Comparison of ENCODE assay signal across 18 cellular contexts in genomic region chr21:45303111-45303615, GRCh38. TPM values are rescaled to one million over a fixed set of nuclear protein-coding genes. Genes with fewer than 3 reads are reported as not detected.
DNase-seq lines count a peak whose midpoint lies in the region; ATAC-seq and TF ChIP-seq lines count a peak whose summit lies in the region.
"Had no signal": no experiment of that assay in that cellular context is flagged by ENCODE, and none has a peak within 500 bp of the region (broad histone marks: within the 10 kb centered on the region; RNA-seq: fewer than 3 reads in every experiment).

No MANE protein-coding gene starts in this region.

- no peak overlapping the region for H3K4me3 Mint-ChIP-seq in CD14-positive monocyte
- H3K4me3 Mint-ChIP-seq: activated T-cell treated with anti-CD3 and anti-CD28 coated beads, Interleukin-2, amount 50 U/mL, for 24 hours; central memory CD8-positive, alpha-beta T cell had no signal

- H3K4me3 ChIP-seq in heart left ventricle (no peak overlapping the region), left ventricle myocardium inferior (no peak overlapping the region)
- H3K4me3 ChIP-seq: skin epidermis had no signal

- no peak overlapping the region for H3K27ac Mint-ChIP-seq in CD14-positive monocyte
- H3K27ac Mint-ChIP-seq: activated T-cell treated with anti-CD3 and anti-CD28 coated beads, Interleukin-2, amount 50 U/mL, for 24 hours had no signal

- WGBS in heart left ventricle, 4 donors: 85 to 92% (median 87%) methylated on average over 18 to 21 of the region's 21 CpGs

- H3K4me1 ChIP-seq in heart left ventricle (peaks cover 15 to 71% (median 47%) of the 10 kb centered on the region in 12 donors), left ventricle myocardium inferior (peaks cover 76% of the 10 kb centered on the region)

- no peaks in the 10 kb centered on the region for H3K27me3 ChIP-seq in heart left ventricle
- no peaks in the 10 kb centered on the region for H3K27me3 ChIP-seq in left ventricle myocardium inferior (ENCODE audit: low read depth)

- peak in 3 of 5 donors; percentile 34 to 61 (median 56) for DNase-seq in heart left ventricle
- DNase-seq in Right ventricle myocardium inferior (ENCODE audit: missing footprints): no peak
- peak; percentile 19 for DNase-seq in left ventricle myocardium inferior
- DNase-seq in posterior vena cava (ENCODE audit: low spot score): peak; percentile 79
- DNase-seq in hippocampal formation (lab: John Stamatoyannopoulos, UW): no peak
- DNase-seq in GF-D8 (lab: John Stamatoyannopoulos, UW): no peak
- no peak for DNase-seq in CD14-positive monocyte (ENCODE audit: low spot score)
- DNase-seq: activated CD4-positive, alpha-beta T cell treated with anti-CD3 and anti-CD28 coated beads for 4 hours; activated T-cell treated with anti-CD3 and anti-CD28 coated beads, Interleukin-2, amount 50 U/mL, for 24 hours; NCI-H1092 treated with DMSO at 0.1 percent for 48 hours; NCI-H748 treated with DMSO at 0.1 percent for 48 hours; SK-N-SH; stimulated activated CD4-positive, alpha-beta T cell treated with anti-CD3 and anti-CD28 coated beads, Interleukin-4, amount 100 ng/mL, for 4 hours had no signal

- intact Hi-C loops in heart left ventricle (cut with DNase I) (loop anchor here in 5 of 10 donors (5.0 to 10.0 kb wide), 3 partner anchors 52 to 59 kb away; no protein-coding TSS in a partner anchor), Right ventricle myocardium inferior (cut with DNase I) (loop anchor here (5.0 kb wide), 1 partner anchor 54 kb away; no protein-coding TSS in a partner anchor), left ventricle myocardium inferior (cut with micrococcal nuclease) (no loop called here), posterior vena cava (cut with DNase I) (no loop called here), CD14-positive monocyte (cut with micrococcal nuclease) (no loop called here)

- TF ChIP-seq CTCF in heart left ventricle (IDR thresholded peaks at IDR 0.05) (no peak), left ventricle myocardium inferior (IDR thresholded peaks at IDR 0.05; ENCODE audit: borderline replicate concordance) (no peak), CD14-positive monocyte (IDR thresholded peaks at IDR 0.05) (no peak)

- no peak for TF ChIP-seq POLR2A in heart left ventricle (IDR thresholded peaks at IDR 0.05)

- H3K36me3 ChIP-seq in heart left ventricle (no peaks in the 10 kb centered on the region), left ventricle myocardium inferior (no peaks in the 10 kb centered on the region)

- peak overlapping the region in 11 of 12 donors; percentile 58 to 98 (median 90) for H3K27ac ChIP-seq in heart left ventricle
- H3K27ac ChIP-seq in left ventricle myocardium inferior (replicated peaks): peak overlapping the region; percentile 94
- H3K27ac ChIP-seq: HL-60, KMS-11 had no signal

- no peak for ATAC-seq in heart left ventricle
- no peak for ATAC-seq in Right ventricle myocardium inferior
- ATAC-seq in GM18873 (IDR thresholded peaks at IDR 0.05; ENCODE audit: low FRiP score, unreplicated experiment): no peak

- H3K9me3 Mint-ChIP-seq in CD14-positive monocyte: peaks cover 0 to 2% (median 0%) of the 10 kb centered on the region in 7 donors
- H3K9me3 Mint-ChIP-seq: activated T-cell treated with anti-CD3 and anti-CD28 coated beads, Interleukin-2, amount 50 U/mL, for 24 hours; central memory CD8-positive, alpha-beta T cell had no signal

- peaks cover 3% of the 10 kb centered on the region for H3K4me1 Mint-ChIP-seq in CD14-positive monocyte
- H3K4me1 Mint-ChIP-seq: central memory CD8-positive, alpha-beta T cell had no signal

- H3K27me3 Mint-ChIP-seq in CD14-positive monocyte (ENCODE audit: low read depth in 3 of 3): peaks cover 5 to 7% (median 5%) of the 10 kb centered on the region in 3 donors

- H3K36me3 Mint-ChIP-seq in CD14-positive monocyte: no peaks in the 10 kb centered on the region

- H3K9me3 ChIP-seq in heart left ventricle: no peaks in the 10 kb centered on the region
- H3K9me3 ChIP-seq in left ventricle myocardium inferior (replicated peaks): no peaks in the 10 kb centered on the region
- H3K9me3 ChIP-seq: SK-N-SH had no signal

RNA-seq across cellular contexts. Expression of gene POFUT2, which starts 15.5 kb away (rescaled TPM):
- total RNA-seq in heart left ventricle: 10 to 100 TPM; 10.8 to 22.0 (median 18.5) TPM
- polyA plus RNA-seq in heart left ventricle: 10 to 100 TPM; 14.1 to 25.8 TPM
- 16.9 TPM for total RNA-seq in Right ventricle myocardium inferior
- total RNA-seq in left ventricle myocardium inferior: 20.9 TPM
- 10 to 100 TPM; 27.1 to 27.4 TPM for total RNA-seq in posterior vena cava
- polyA plus RNA-seq in CD14-positive monocyte: 1 to 10 TPM; 1.8 to 2.8 TPM

Comparison
In these comparisons a context has a peak if more than half of its experiments do, and no peak if none do; other contexts are left out.
1. DNase-seq: peak in heart left ventricle (3 of 5), left ventricle myocardium inferior (single experiment) and posterior vena cava (single experiment); none in Right ventricle myocardium inferior (single experiment), hippocampal formation (0 of 2), GF-D8 (single experiment) and CD14-positive monocyte (single experiment).